In genomic region chr5:66157046-66157445, GRCh38 we compare ENCODE assay signal across 26 cellular contexts. TPM values are rescaled to one million over a fixed set of nuclear protein-coding genes. Genes with fewer than 3 reads are reported as not detected.
DNase-seq lines count a peak whose midpoint lies in the region; ATAC-seq, FAIRE-seq and TF ChIP-seq lines count a peak whose summit lies in the region.
"Had no signal": no experiment of that assay in that cellular context is flagged by ENCODE, and none has a peak within 500 bp of the region (broad histone marks: within the 10 kb centered on the region; RNA-seq: fewer than 3 reads in every experiment).

No MANE protein-coding gene starts in this region.

- POLR2A ChIA-PET in GM12878 (lab: Charles Lee): interaction anchor here (1.5 kb wide), 1 partner anchor 10 kb away, joined by 5 read pairs; no protein-coding TSS in a partner anchor
- POLR2A ChIA-PET in activated CD4-positive, alpha-beta memory T cell treated with anti-CD3 and anti-CD28 coated beads, Interleukin-2, amount 10 ng/mL, durations not matched to agents 7 days and 5 days (lab: Charles Lee): interaction anchor here (1.6 to 1.8 kb wide), 2 partner anchors 13 to 435 kb away, joined by 4 to 8 read pairs; partner anchors contain the start of genes NLN, SGTB and SREK1

- no peaks in the 10 kb centered on the region for H3K27me3 Mint-ChIP-seq in CD4-positive, CD25-positive, alpha-beta regulatory T cell
- no peaks in the 10 kb centered on the region for H3K27me3 Mint-ChIP-seq in activated CD4-positive, alpha-beta memory T cell treated with anti-CD3 and anti-CD28 coated beads, Interleukin-2, amount 10 ng/mL, durations not matched to agents 7 days and 5 days
- H3K27me3 Mint-ChIP-seq: B cell; CD4-positive, alpha-beta memory T cell; CD8-positive, alpha-beta memory T cell had no signal

- peak overlapping the region; percentile 2 for H3K27ac ChIP-seq in CD4-positive, CD25-positive, alpha-beta regulatory T cell (ENCODE audit: insufficient read depth, low read length, poor library complexity, severe bottlenecking)
- H3K27ac ChIP-seq in SK-N-MC (peak overlapping the region; percentile 77; the same call in 1 of the 2 replicates), GM12878 (ENCODE audit: control insufficient read depth, insufficient read depth) (no peak overlapping the region), coronary artery (no peak overlapping the region), left lung (no peak overlapping the region)
- H3K27ac ChIP-seq: 22Rv1; A549; BLaER1 treated with 17β-estradiol and CSF1 and Interleukin-3, amounts not matched to agents 10 nM and 100 nM; C4-2B had no signal

- no peaks in the 10 kb centered on the region for H3K9me3 Mint-ChIP-seq in CD4-positive, CD25-positive, alpha-beta regulatory T cell
- no peaks in the 10 kb centered on the region for H3K9me3 Mint-ChIP-seq in activated CD4-positive, alpha-beta memory T cell treated with anti-CD3 and anti-CD28 coated beads, Interleukin-2, amount 10 ng/mL, durations not matched to agents 7 days and 5 days
- H3K9me3 Mint-ChIP-seq: CD4-positive, alpha-beta memory T cell; CD8-positive, alpha-beta memory T cell had no signal

- peaks cover 4% of the 10 kb centered on the region for H3K4me1 ChIP-seq in CD4-positive, CD25-positive, alpha-beta regulatory T cell (ENCODE audit: control insufficient read depth, insufficient read depth, low read length, poor library complexity, severe bottlenecking)
- no peaks in the 10 kb centered on the region for H3K4me1 ChIP-seq in GM12878 (ENCODE audit: control insufficient read depth, insufficient read depth, low read length)
- H3K4me1 ChIP-seq in left lung: peaks cover 0 to 4% of the 10 kb centered on the region in 2 donors
- H3K4me1 ChIP-seq: BLaER1 treated with 17β-estradiol and CSF1 and Interleukin-3, amounts not matched to agents 10 nM and 100 nM had no signal

- WGBS in GM12878 (ENCODE audit: insufficient coverage, insufficient replicate concordance, low lambda C conversion rate, missing lambda C conversion rate): 88% methylated on average over 1 of the region's 1 CpG

- no peak overlapping the region for H3K9ac ChIP-seq in SK-N-MC (ENCODE audit: insufficient read length)
- no peak overlapping the region for H3K9ac ChIP-seq in GM12878 (ENCODE audit: control insufficient read depth, insufficient read depth, low read length)
- H3K9ac ChIP-seq: BLaER1 treated with 17β-estradiol and CSF1 and Interleukin-3, amounts not matched to agents 10 nM and 100 nM had no signal

- H4K20me1 ChIP-seq in GM12878 (ENCODE audit: control insufficient read depth, insufficient read depth): no peaks in the 10 kb centered on the region

- FAIRE-seq in GM12892 (lab: Jason Lieb, UNC): peak; percentile 17
- no peak for FAIRE-seq in GM12878 (lab: Jason Lieb, UNC)
- FAIRE-seq: A549, GM12891, GM19239 had no signal

- TF ChIP-seq POLR2A in GM12892 (IDR thresholded peaks at IDR 0.05; ENCODE audit: low read depth, low read length): no peak
- no peak for TF ChIP-seq POLR2A in GM12878 (IDR thresholded peaks at IDR 0.05; ENCODE audit: low read depth, low read length)

- intact Hi-C loops in GM12878 (cut with micrococcal nuclease; ENCODE audit: unreplicated experiment): no loop called here
- intact Hi-C loops in left lung (cut with DNase I): no loop called here

- H3K9me3 ChIP-seq in CD4-positive, CD25-positive, alpha-beta regulatory T cell (ENCODE audit: control insufficient read depth in 2 of 2, low read length in 2 of 2): no peaks in the 10 kb centered on the region
- no peaks in the 10 kb centered on the region for H3K9me3 ChIP-seq in SK-N-MC (ENCODE audit: low read depth, low read length)
- no peaks in the 10 kb centered on the region for H3K9me3 ChIP-seq in GM12878 (replicated peaks; ENCODE audit: control insufficient read depth, insufficient read depth, low read length)
- no peaks in the 10 kb centered on the region for H3K9me3 ChIP-seq in left lung
- H3K9me3 ChIP-seq: A549; BLaER1 treated with 17β-estradiol and CSF1 and Interleukin-3, amounts not matched to agents 10 nM and 100 nM had no signal

- H3K36me3 ChIP-seq in CD4-positive, CD25-positive, alpha-beta regulatory T cell (ENCODE audit: control insufficient read depth, insufficient read depth, low read length): peaks cover 36% of the 10 kb centered on the region
- H3K36me3 ChIP-seq in SK-N-MC (ENCODE audit: insufficient read depth, low read length): peaks cover 75% of the 10 kb centered on the region
- H3K36me3 ChIP-seq in GM12878 (ENCODE audit: control insufficient read depth in 2 of 2, insufficient read depth in 2 of 2, low read length in 1 of 2): peaks cover 1 to 28% of the 10 kb centered on the region in 2 experiments
- H3K36me3 ChIP-seq in left lung: peaks cover 0 to 30% of the 10 kb centered on the region in 2 donors

- no TSS peak for BruUV-seq in GM12878 (replicated peaks; lab: Mats Ljungman, UMichigan)

- H3K4me3 ChIP-seq in CD4-positive, CD25-positive, alpha-beta regulatory T cell (ENCODE audit: low read depth, low read length): no peak overlapping the region
- H3K4me3 ChIP-seq in SK-N-MC (no peak overlapping the region), GM12878 (no peak overlapping the region), coronary artery (no peak overlapping the region), left lung (no peak overlapping the region)
- H3K4me3 ChIP-seq: A549; BLaER1 treated with 17β-estradiol and CSF1 and Interleukin-3, amounts not matched to agents 10 nM and 100 nM had no signal

- H3K27me3 ChIP-seq in CD4-positive, CD25-positive, alpha-beta regulatory T cell (ENCODE audit: control insufficient read depth, insufficient read depth, low read length): no peaks in the 10 kb centered on the region
- H3K27me3 ChIP-seq in GM12878 (replicated peaks in 1 of 2; ENCODE audit: control insufficient read depth in 2 of 2, insufficient read depth in 2 of 2, low read length in 1 of 2) (no peaks in the 10 kb centered on the region), left lung (no peaks in the 10 kb centered on the region)
- H3K27me3 ChIP-seq: BLaER1 treated with 17β-estradiol and CSF1 and Interleukin-3, amounts not matched to agents 10 nM and 100 nM had no signal

- H3K27ac Mint-ChIP-seq in CD4-positive, CD25-positive, alpha-beta regulatory T cell: no peak overlapping the region
- no peak overlapping the region for H3K27ac Mint-ChIP-seq in activated CD4-positive, alpha-beta memory T cell treated with anti-CD3 and anti-CD28 coated beads, Interleukin-2, amount 10 ng/mL, durations not matched to agents 7 days and 5 days
- H3K27ac Mint-ChIP-seq: B cell; CD8-positive, alpha-beta memory T cell had no signal

- TF ChIP-seq RAD21 in GM12878 (IDR thresholded peaks at IDR 0.05; ENCODE audit: insufficient read depth, low read depth, low read length): no peak

- peaks cover 32% of the 10 kb centered on the region for H3K36me3 Mint-ChIP-seq in CD4-positive, CD25-positive, alpha-beta regulatory T cell
- peaks cover 46% of the 10 kb centered on the region for H3K36me3 Mint-ChIP-seq in activated CD4-positive, alpha-beta memory T cell treated with anti-CD3 and anti-CD28 coated beads, Interleukin-2, amount 10 ng/mL, durations not matched to agents 7 days and 5 days (ENCODE audit: low read depth)

- RAD21 ChIA-PET in GM12878 (lab: Charles Lee; ENCODE audit: unreplicated experiment): no interaction called here

- H3K79me2 ChIP-seq in GM12878 (ENCODE audit: control insufficient read depth, insufficient read depth, low read length): peaks cover 35% of the 10 kb centered on the region

- no peak overlapping the region for H3K4me3 Mint-ChIP-seq in CD4-positive, CD25-positive, alpha-beta regulatory T cell
- H3K4me3 Mint-ChIP-seq in activated CD4-positive, alpha-beta memory T cell treated with anti-CD3 and anti-CD28 coated beads, Interleukin-2, amount 10 ng/mL, durations not matched to agents 7 days and 5 days: no peak overlapping the region
- H3K4me3 Mint-ChIP-seq: B cell; CD4-positive, alpha-beta memory T cell; CD8-positive, alpha-beta memory T cell had no signal

- no peak overlapping the region for H3K4me2 ChIP-seq in GM12878 (ENCODE audit: control insufficient read depth, insufficient read depth)
- H3K4me2 ChIP-seq: A549; BLaER1 treated with 17β-estradiol and CSF1 and Interleukin-3, amounts not matched to agents 10 nM and 100 nM had no signal

- in situ Hi-C loops in GM12878 (cut with MboI): no loop called here

- peaks cover 14 to 29% (median 25%) of the 10 kb centered on the region in 4 donors for H3K4me1 Mint-ChIP-seq in CD4-positive, CD25-positive, alpha-beta regulatory T cell
- H3K4me1 Mint-ChIP-seq in activated CD4-positive, alpha-beta memory T cell treated with anti-CD3 and anti-CD28 coated beads, Interleukin-2, amount 10 ng/mL, durations not matched to agents 7 days and 5 days: peaks cover 3% of the 10 kb centered on the region

- TF ChIP-seq EP300 in GM12878 (IDR thresholded peaks at IDR 0.05; ENCODE audit: borderline replicate concordance in 1 of 2, control insufficient read depth in 1 of 2, low read depth in 2 of 2, low read length in 2 of 2): no peak

- no peak for DNase-seq in CD4-positive, CD25-positive, alpha-beta regulatory T cell
- DNase-seq in GM12892 (ENCODE audit: insufficient read length): no peak
- no peak for DNase-seq in SK-N-MC (ENCODE audit: low read depth, low spot score)
- no peak for DNase-seq in GM12878 (ENCODE audit: low read depth, low spot score)
- no peak for DNase-seq in hepatic stellate cell (ENCODE audit: low spot score)
- no peak for DNase-seq in coronary artery (ENCODE audit: low spot score)
- DNase-seq in activated CD4-positive, alpha-beta memory T cell treated with anti-CD3 and anti-CD28 coated beads, Interleukin-2, amount 10 ng/mL, durations not matched to agents 7 days and 5 days: no peak
- DNase-seq in left lung: no peak
- DNase-seq: AML-193; CD4-positive, alpha-beta memory T cell; CD8-positive, alpha-beta memory T cell; COR-L47; DMS 273 treated with DMSO at 0.1 percent for 48 hours; DMS153; DMS53; DMS79; DND-41; EL; GF-D8 had no signal

- SMC1A ChIA-PET in GM12878 (lab: Charles Lee; ENCODE audit: uncharacterized antibody, unreplicated experiment): interaction anchor here (0.5 to 1.4 kb wide), 6 partner anchors 8 to 1183 kb away, joined by 3 to 5 read pairs (median 4); no protein-coding TSS in a partner anchor

- H2AFZ ChIP-seq in GM12878 (ENCODE audit: control insufficient read depth, low read depth, low read length): no peak overlapping the region

- no peak for ATAC-seq in CD4-positive, CD25-positive, alpha-beta regulatory T cell (ENCODE audit: low read depth in 2 of 2)
- ATAC-seq in GM12878: peak; percentile 57
- ATAC-seq in left lung: no peak
- ATAC-seq: A549 had no signal

- TF ChIP-seq CTCF in GM12878 (IDR thresholded peaks at IDR 0.05 in 2 of 3, conservative IDR thresholded peaks at IDR 0.05 in 1 of 3; ENCODE audit: control insufficient read depth in 2 of 3, extremely low read depth in 1 of 3, insufficient read depth in 1 of 3, low read depth in 3 of 3, low read length in 3 of 3): no peak
- TF ChIP-seq CTCF in coronary artery (IDR thresholded peaks at IDR 0.05): no peak
- no peak for TF ChIP-seq CTCF in left lung (IDR thresholded peaks at IDR 0.05)

- CTCF ChIA-PET in GM12878 (lab: Yijun Ruan, JAX): interaction anchor here (1.4 to 1.7 kb wide), 2 partner anchors 14 to 149 kb away, joined by 3 to 6 read pairs; no protein-coding TSS in a partner anchor
- CTCF ChIA-PET in activated CD4-positive, alpha-beta memory T cell treated with anti-CD3 and anti-CD28 coated beads, Interleukin-2, amount 10 ng/mL, durations not matched to agents 7 days and 5 days (lab: Charles Lee): interaction anchor here (1.1 kb wide), 2 partner anchors 12 to 233 kb away, joined by 3 read pairs; no protein-coding TSS in a partner anchor

RNA-seq across cellular contexts. Expression of gene SREK1, which starts 12.9 kb away (rescaled TPM):
- total RNA-seq in CD4-positive, CD25-positive, alpha-beta regulatory T cell: 160 TPM
- polyA plus RNA-seq in CD4-positive, CD25-positive, alpha-beta regulatory T cell: 10 to 100 TPM; 14.8 to 20.0 (median 19.3) TPM
- 60.0 TPM for polyA plus RNA-seq in GM12892 (2012; ENCODE audit: missing spikeins)
- total RNA-seq in GM12878 (2013; cell fraction: nucleolus; rRNA removed): 601 and 605 TPM in 2 replicates
- total RNA-seq in GM12878 (2014; rRNA removed) (100 and 132 TPM in 2 replicates), GM12878 (2014; rRNA removed; fragmentation: Illumina TruSeq; extraction: Trizol) (75.6 and 83.4 TPM in 2 replicates), GM12878 (2021) (54.9 and 59.0 TPM in 2 replicates), left lung (10 to 100 TPM; 52.4 to 62.8 TPM)
- 21.7 TPM for polyA plus RNA-seq in GM12878 (2011; ENCODE audit: low read depth)
- polyA plus RNA-seq in GM12878 (2011; rRNA removed) (64.4 and 91.3 TPM in 2 replicates), GM12878 (2014; fragmentation: Illumina TruSeq; extraction: Trizol) (81.2 and 111 TPM in 2 replicates), GM12878 (2014; fragmentation: Nextera tagmentation; extraction: Ambion mirVana) (10 to 100 TPM; 30.7 to 31.6 TPM), GM12878 (2014; rRNA removed) (63.9 and 69.3 TPM in 2 replicates), GM12878 (2016; fragmentation: Nextera tagmentation; extraction: Ambion mirVana) (10 to 100 TPM; 49.7 to 56.1 TPM)
- polyA plus RNA-seq in GM12878 (2011; cell fraction: cytosol; rRNA removed): 22.4 and 24.3 TPM in 2 replicates
- 128 and 135 TPM in 2 replicates for polyA plus RNA-seq in GM12878 (2011; cell fraction: nucleus; rRNA removed)
- polyA plus RNA-seq in GM12878 (2012): 40.9 and 41.8 TPM in 2 replicates
- polyA minus RNA-seq in GM12878 (2011; rRNA and poly(A)+ RNA removed): 65.1 and 82.5 TPM in 2 replicates
- 24.7 and 39.1 TPM in 2 replicates for polyA minus RNA-seq in GM12878 (2011; cell fraction: cytosol; rRNA and poly(A)+ RNA removed)
- 210 and 315 TPM in 2 replicates for polyA minus RNA-seq in GM12878 (2011; cell fraction: nucleus; rRNA and poly(A)+ RNA removed)
- 10 to 100 TPM; 52.3 to 53.4 TPM for total RNA-seq in activated CD4-positive, alpha-beta memory T cell treated with anti-CD3 and anti-CD28 coated beads, Interleukin-2, amount 10 ng/mL, durations not matched to agents 7 days and 5 days

Comparison
In these comparisons a context has a peak if more than half of its experiments do, and no peak if none do; other contexts are left out.
1. H3K27ac ChIP-seq: peak in CD4-positive, CD25-positive, alpha-beta regulatory T cell (single experiment) and SK-N-MC (single experiment); none in GM12878 (single experiment), coronary artery (0 of 2) and left lung (0 of 2).